13 cellular contexts compared by ENCODE assay signal in genomic region chr13:20991741-20992520, GRCh38.
"Had no signal": no experiment of that assay in that cellular context is flagged by ENCODE, and none has a peak within 500 bp of the region (broad histone marks: within the 10 kb centered on the region; RNA-seq: fewer than 3 reads in every experiment).

No MANE protein-coding gene starts in this region.

- H3K27me3 Mint-ChIP-seq: activated CD4-positive, alpha-beta memory T cell treated with anti-CD3 and anti-CD28 coated beads for 36 hours had no signal

- H3K27me3 ChIP-seq: colonic mucosa, hepatocyte, testis had no signal

- H3K4me3 ChIP-seq: colonic mucosa, hepatocyte, psoas muscle, testis had no signal

- DNase-seq: activated CD4-positive, alpha-beta memory T cell treated with anti-CD3 and anti-CD28 coated beads for 36 hours; activated naive CD8-positive, alpha-beta T cell treated with anti-CD3 and anti-CD28 coated beads, Interleukin-2, amount 10 ng/mL, durations not matched to agents 7 days and 5 days; activated T-cell treated with anti-CD3 and anti-CD28 coated beads, Interleukin-2, amount 50 U/mL, for 48 hours; anterior cingulate cortex; colonic mucosa; effector CD8-positive, alpha-beta T cell; psoas muscle; stimulated activated CD4-positive, alpha-beta T cell treated with anti-CD3 and anti-CD28 coated beads, Interleukin-12 subunit alpha, Interleukin-12 subunit beta, amount 100 ng/mL, for 4 hours; stimulated activated naive CD4-positive, alpha-beta T cell treated with Interleukin-2 at 50 U/mL for 16 hours; SW 1271; testis had no signal

- H3K36me3 ChIP-seq: colonic mucosa had no signal

- H2AFZ ChIP-seq: hepatocyte had no signal

- H3K36me3 Mint-ChIP-seq: activated CD4-positive, alpha-beta memory T cell treated with anti-CD3 and anti-CD28 coated beads for 36 hours; activated naive CD8-positive, alpha-beta T cell treated with anti-CD3 and anti-CD28 coated beads, Interleukin-2, amount 10 ng/mL, durations not matched to agents 7 days and 5 days had no signal

- H3K9me3 Mint-ChIP-seq: activated CD4-positive, alpha-beta memory T cell treated with anti-CD3 and anti-CD28 coated beads for 36 hours; activated naive CD8-positive, alpha-beta T cell treated with anti-CD3 and anti-CD28 coated beads, Interleukin-2, amount 10 ng/mL, durations not matched to agents 7 days and 5 days had no signal

- H3K9me3 ChIP-seq: colonic mucosa, psoas muscle, testis had no signal

- H3K4me1 ChIP-seq: colonic mucosa, testis had no signal

- H3K27ac Mint-ChIP-seq: activated CD4-positive, alpha-beta memory T cell treated with anti-CD3 and anti-CD28 coated beads for 36 hours; activated naive CD8-positive, alpha-beta T cell treated with anti-CD3 and anti-CD28 coated beads, Interleukin-2, amount 10 ng/mL, durations not matched to agents 7 days and 5 days had no signal

- H3K27ac ChIP-seq: colonic mucosa, epithelial cell of prostate, hepatocyte, testis had no signal

- H3K4me3 Mint-ChIP-seq: activated CD4-positive, alpha-beta memory T cell treated with anti-CD3 and anti-CD28 coated beads for 36 hours; activated naive CD8-positive, alpha-beta T cell treated with anti-CD3 and anti-CD28 coated beads, Interleukin-2, amount 10 ng/mL, durations not matched to agents 7 days and 5 days had no signal

- H3K4me1 Mint-ChIP-seq: activated naive CD8-positive, alpha-beta T cell treated with anti-CD3 and anti-CD28 coated beads, Interleukin-2, amount 10 ng/mL, durations not matched to agents 7 days and 5 days had no signal

- H3K4me2 ChIP-seq: hepatocyte had no signal
